ENCODE assay signal across 7 cellular contexts in the genomic region with DNA sequence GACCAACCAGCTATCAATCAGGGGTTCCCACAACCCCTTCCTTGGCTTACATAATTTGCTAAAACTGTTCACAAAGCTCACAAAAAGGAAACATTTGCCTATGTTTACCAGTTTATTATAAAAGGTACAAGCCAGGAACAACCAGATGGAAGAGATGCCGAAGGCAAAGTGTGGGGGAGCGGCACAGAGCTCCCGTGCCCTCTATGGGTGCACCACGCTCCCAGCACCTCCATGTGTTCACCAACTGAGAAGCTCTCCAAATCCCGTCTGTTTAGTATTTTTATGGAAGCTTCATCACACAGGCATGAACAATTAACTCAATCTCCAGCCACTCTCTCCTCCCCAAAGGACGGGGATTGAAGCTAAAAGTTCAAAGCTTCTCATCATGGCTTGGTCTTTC.
"Had no signal": no experiment of that assay in that cellular context is flagged by ENCODE, and none has a peak within 500 bp of the region (broad histone marks: within the 10 kb centered on the region; RNA-seq: fewer than 3 reads in every experiment).

No MANE protein-coding gene starts in this region.

- ATAC-seq: GM12878 had no signal

- DNase-seq: GDM1, GF-D8 had no signal

- H3K4me3 ChIP-seq: GM12878 had no signal

- FAIRE-seq: G401.6, GM12878, GM12891, GM12892, GM18507 had no signal
